In genomic region chr2:238954841-238955521, GRCh38 we compare ENCODE assay signal across 19 cellular contexts.
DNase-seq lines count a peak whose midpoint lies in the region; ATAC-seq and TF ChIP-seq lines count a peak whose summit lies in the region.
"Had no signal": no experiment of that assay in that cellular context is flagged by ENCODE, and none has a peak within 500 bp of the region (broad histone marks: within the 10 kb centered on the region; RNA-seq: fewer than 3 reads in every experiment).

No MANE protein-coding gene starts in this region.

- no peak overlapping the region for H3K14ac ChIP-seq in neuronal stem cell (ENCODE audit: low read length)

- H2BK5ac ChIP-seq in neuronal stem cell (ENCODE audit: low read length): no peak overlapping the region

- no peak overlapping the region for H2AFZ ChIP-seq in neuronal stem cell (ENCODE audit: low read length)

- H3K4me3 Mint-ChIP-seq in Calu3 (ENCODE audit: low read depth, unreplicated experiment): no peak overlapping the region
- no peak overlapping the region for H3K4me3 Mint-ChIP-seq in activated CD8-positive, alpha-beta memory T cell treated with anti-CD3 and anti-CD28 coated beads, Interleukin-2, amount 10 ng/mL, durations not matched to agents 7 days and 5 days
- H3K4me3 Mint-ChIP-seq: activated T-helper 17 cell treated with anti-CD3 and anti-CD28 coated beads, Interleukin-2, amount 50 U/mL, for 72 hours; T-helper 17 cell had no signal

- H3K4me1 Mint-ChIP-seq in Calu3 (ENCODE audit: low read depth, unreplicated experiment): peaks cover 7% of the 10 kb centered on the region
- H3K4me1 Mint-ChIP-seq in activated CD8-positive, alpha-beta memory T cell treated with anti-CD3 and anti-CD28 coated beads, Interleukin-2, amount 10 ng/mL, durations not matched to agents 7 days and 5 days: no peaks in the 10 kb centered on the region
- H3K4me1 Mint-ChIP-seq: activated T-helper 17 cell treated with anti-CD3 and anti-CD28 coated beads, Interleukin-2, amount 50 U/mL, for 72 hours; T-helper 17 cell had no signal

- no peaks in the 10 kb centered on the region for H3K4me1 ChIP-seq in neuronal stem cell (ENCODE audit: control insufficient read depth in 2 of 2, insufficient read depth in 1 of 2, low read depth in 1 of 2, low read length in 2 of 2)
- H3K4me1 ChIP-seq: heart left ventricle, thyroid gland had no signal

- H3K79me1 ChIP-seq in neuronal stem cell (ENCODE audit: low read depth, low read length): no peaks in the 10 kb centered on the region

- no peak overlapping the region for H2BK15ac ChIP-seq in neuronal stem cell (ENCODE audit: low read length)

- no peak for TF ChIP-seq CTCF in fibroblast of mammary gland (conservative IDR thresholded peaks at IDR 0.05; ENCODE audit: control insufficient read depth, insufficient read depth, low read depth, low read length)
- no peak for TF ChIP-seq CTCF in Calu3 (IDR thresholded peaks at IDR 0.05; ENCODE audit: unreplicated experiment)

- H3K27me3 Mint-ChIP-seq in Calu3 (ENCODE audit: unreplicated experiment): peaks cover 27% of the 10 kb centered on the region
- peaks cover 46% of the 10 kb centered on the region for H3K27me3 Mint-ChIP-seq in activated CD8-positive, alpha-beta memory T cell treated with anti-CD3 and anti-CD28 coated beads, Interleukin-2, amount 10 ng/mL, durations not matched to agents 7 days and 5 days

- no peak overlapping the region for H3K4me3 ChIP-seq in fibroblast of mammary gland (ENCODE audit: control insufficient read depth, low read depth, low read length)
- no peak overlapping the region for H3K4me3 ChIP-seq in neuronal stem cell (ENCODE audit: low read length in 2 of 2)
- H3K4me3 ChIP-seq: heart left ventricle, thyroid gland had no signal

- intact Hi-C loops in Calu3 (cut with micrococcal nuclease; ENCODE audit: unreplicated experiment): no loop called here

- no peak overlapping the region for H3K9ac ChIP-seq in neuronal stem cell (ENCODE audit: low read depth, low read length, poor library complexity)
- H3K9ac ChIP-seq: KMS-11 had no signal

- H3K27ac Mint-ChIP-seq in Calu3 (ENCODE audit: unreplicated experiment): no peak overlapping the region
- H3K27ac Mint-ChIP-seq in activated CD8-positive, alpha-beta memory T cell treated with anti-CD3 and anti-CD28 coated beads, Interleukin-2, amount 10 ng/mL, durations not matched to agents 7 days and 5 days: no peak overlapping the region
- H3K27ac Mint-ChIP-seq: activated T-helper 17 cell treated with anti-CD3 and anti-CD28 coated beads, Interleukin-2, amount 50 U/mL, for 72 hours; T-helper 17 cell had no signal

- no peak overlapping the region for H3K27ac ChIP-seq in neuronal stem cell (replicated peaks; ENCODE audit: low read length)
- H3K27ac ChIP-seq: heart left ventricle, KMS-11, thyroid gland had no signal

- no peaks in the 10 kb centered on the region for H3K36me3 Mint-ChIP-seq in Calu3 (ENCODE audit: insufficient read depth, unreplicated experiment)
- H3K36me3 Mint-ChIP-seq in activated CD8-positive, alpha-beta memory T cell treated with anti-CD3 and anti-CD28 coated beads, Interleukin-2, amount 10 ng/mL, durations not matched to agents 7 days and 5 days: no peaks in the 10 kb centered on the region

- H3K27me3 ChIP-seq in neuronal stem cell (ENCODE audit: control insufficient read depth in 3 of 3, insufficient read depth in 3 of 3, low read depth in 1 of 3, low read length in 3 of 3): peaks cover 0 to 3% (median 0%) of the 10 kb centered on the region in 3 experiments
- H3K27me3 ChIP-seq: thyroid gland had no signal

- no peak overlapping the region for H3K4me2 ChIP-seq in neuronal stem cell (ENCODE audit: insufficient read depth, low read length, poor library complexity, severe bottlenecking)
- H3K4me2 ChIP-seq: KMS-11 had no signal

- no peak overlapping the region for H4K8ac ChIP-seq in neuronal stem cell (ENCODE audit: low read depth, low read length)

- no peaks in the 10 kb centered on the region for H3K36me3 ChIP-seq in neuronal stem cell (replicated peaks in 1 of 2; ENCODE audit: control insufficient read depth in 2 of 2, insufficient read depth in 2 of 2, low read length in 2 of 2)
- H3K36me3 ChIP-seq: heart left ventricle, thyroid gland had no signal

- H3K4ac ChIP-seq in neuronal stem cell (ENCODE audit: low read length): no peak overlapping the region

- CTCF ChIA-PET in Calu3 (lab: Charles Lee): no interaction called here
- CTCF ChIA-PET in activated CD8-positive, alpha-beta memory T cell treated with anti-CD3 and anti-CD28 coated beads, Interleukin-2, amount 10 ng/mL, durations not matched to agents 7 days and 5 days (lab: Charles Lee): no interaction called here

- H3K23ac ChIP-seq in neuronal stem cell (ENCODE audit: low read depth, low read length, poor library complexity): no peak overlapping the region

- no peak overlapping the region for H2AK5ac ChIP-seq in neuronal stem cell (ENCODE audit: low read depth, low read length)

- H2BK12ac ChIP-seq in neuronal stem cell (ENCODE audit: low read length): no peak overlapping the region

- WGBS in neuronal stem cell (ENCODE audit: extremely low coverage in 2 of 2, insufficient read length in 2 of 2, insufficient replicate concordance in 1 of 2), 2 donors: no CpG with 5 or more reads among the region's 11 CpGs

- ATAC-seq in GM21423 (IDR thresholded peaks at IDR 0.05; ENCODE audit: unreplicated experiment): no peak
- no peak for ATAC-seq in HG03439 (IDR thresholded peaks at IDR 0.05; ENCODE audit: unreplicated experiment)
- ATAC-seq in activated CD8-positive, alpha-beta memory T cell treated with anti-CD3 and anti-CD28 coated beads, Interleukin-2, amount 10 ng/mL, durations not matched to agents 7 days and 5 days: no peak
- ATAC-seq: activated T-helper 17 cell treated with anti-CD3 and anti-CD28 coated beads, Interleukin-2, amount 50 U/mL, for 72 hours; heart left ventricle; T-helper 17 cell had no signal

- no peaks in the 10 kb centered on the region for H3K9me3 ChIP-seq in neuronal stem cell (replicated peaks in 1 of 2; ENCODE audit: control insufficient read depth in 2 of 2, insufficient read depth in 1 of 2, low read depth in 1 of 2, low read length in 2 of 2)
- H3K9me3 ChIP-seq: heart left ventricle, thyroid gland had no signal

- no TSS peak for BruUV-seq in Calu3 (replicated peaks; lab: Mats Ljungman, UMichigan)

- H3K18ac ChIP-seq in neuronal stem cell (ENCODE audit: low read length): peak overlapping the region; percentile 40

- H4K91ac ChIP-seq in neuronal stem cell (ENCODE audit: low read depth, low read length, poor library complexity): no peak overlapping the region

- DNase-seq in EH (ENCODE audit: low read depth) (peak; percentile 43), NCI-H69 (lab: John Stamatoyannopoulos, UW) (peak; percentile 24), fibroblast of mammary gland (ENCODE audit: low read depth) (peak; percentile 68), neuronal stem cell (ENCODE audit: low spot score) (no peak), Calu3 (no peak)
- no peak for DNase-seq in activated CD8-positive, alpha-beta memory T cell treated with anti-CD3 and anti-CD28 coated beads, Interleukin-2, amount 10 ng/mL, durations not matched to agents 7 days and 5 days
- DNase-seq: mesendoderm; NCI-H1048; NCI-H524 treated with DMSO at 0.1 percent for 48 hours; SHP77 treated with DMSO at 0.1 percent for 48 hours; stimulated activated CD4-positive, alpha-beta T cell treated with anti-CD3 and anti-CD28 coated beads, Interleukin-15, amount 100 ng/mL, for 24 hours; stimulated activated naive CD4-positive, alpha-beta T cell; T-helper 17 cell; thyroid gland had no signal

- no peak overlapping the region for H2BK120ac ChIP-seq in neuronal stem cell (ENCODE audit: low read depth, low read length)

- no peaks in the 10 kb centered on the region for H3K9me3 Mint-ChIP-seq in Calu3 (ENCODE audit: low read depth, unreplicated experiment)
- H3K9me3 Mint-ChIP-seq in activated CD8-positive, alpha-beta memory T cell treated with anti-CD3 and anti-CD28 coated beads, Interleukin-2, amount 10 ng/mL, durations not matched to agents 7 days and 5 days (ENCODE audit: low read depth): no peaks in the 10 kb centered on the region
- H3K9me3 Mint-ChIP-seq: activated T-helper 17 cell treated with anti-CD3 and anti-CD28 coated beads, Interleukin-2, amount 50 U/mL, for 72 hours had no signal

Comparison
In these comparisons a context has a peak if more than half of its experiments do, and no peak if none do; other contexts are left out.
1. DNase-seq: peak in EH (single experiment), NCI-H69 (single experiment) and fibroblast of mammary gland (single experiment); none in neuronal stem cell (single experiment), Calu3 (single experiment) and activated CD8-positive, alpha-beta memory T cell treated with anti-CD3 and anti-CD28 coated beads, Interleukin-2, amount 10 ng/mL, durations not matched to agents 7 days and 5 days (single experiment).